Comparison of ENCODE assay signal across 1 cellular context in the genomic region with DNA sequence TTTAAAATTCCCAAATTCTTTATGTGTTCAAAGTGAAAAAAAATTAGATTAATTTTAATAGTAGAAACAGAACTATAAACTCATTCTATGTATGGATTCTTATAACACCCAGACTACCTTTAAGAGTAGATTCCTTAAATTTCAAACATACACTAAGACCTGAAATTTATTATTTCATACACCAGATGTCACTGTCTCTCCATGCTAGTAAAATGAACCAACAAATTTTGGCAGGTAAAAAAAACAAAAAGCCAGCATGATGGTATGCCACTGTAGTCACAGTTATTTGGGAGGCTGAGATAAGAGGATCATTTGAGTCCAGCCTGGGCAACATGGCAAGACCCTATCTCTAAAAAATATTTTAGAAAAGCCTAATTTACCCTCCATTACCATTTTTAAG.
TF ChIP-seq lines count a peak whose summit lies in the region.

No MANE protein-coding gene starts in this region.

TF ChIP-seq in K562, 482 proteins besides CTCF, POLR2A, EP300 and RAD21 (continued from another document):
- TF ChIP-seq, protein P1, sequence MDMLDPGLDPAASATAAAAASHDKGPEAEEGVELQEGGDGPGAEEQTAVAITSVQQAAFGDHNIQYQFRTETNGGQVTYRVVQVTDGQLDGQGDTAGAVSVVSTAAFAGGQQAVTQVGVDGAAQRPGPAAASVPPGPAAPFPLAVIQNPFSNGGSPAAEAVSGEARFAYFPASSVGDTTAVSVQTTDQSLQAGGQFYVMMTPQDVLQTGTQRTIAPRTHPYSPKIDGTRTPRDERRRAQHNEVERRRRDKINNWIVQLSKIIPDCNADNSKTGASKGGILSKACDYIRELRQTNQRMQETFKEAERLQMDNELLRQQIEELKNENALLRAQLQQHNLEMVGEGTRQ (CRISPR knock-in tag; IDR thresholded peaks at IDR 0.05), result no peak
- TF ChIP-seq ZNF766 (CRISPR knock-in tag; conservative IDR thresholded peaks at IDR 0.05) (no peak), MCM7 (IDR thresholded peaks at IDR 0.05) (no peak)
